8 cellular contexts compared by ENCODE assay signal in the genomic region with DNA sequence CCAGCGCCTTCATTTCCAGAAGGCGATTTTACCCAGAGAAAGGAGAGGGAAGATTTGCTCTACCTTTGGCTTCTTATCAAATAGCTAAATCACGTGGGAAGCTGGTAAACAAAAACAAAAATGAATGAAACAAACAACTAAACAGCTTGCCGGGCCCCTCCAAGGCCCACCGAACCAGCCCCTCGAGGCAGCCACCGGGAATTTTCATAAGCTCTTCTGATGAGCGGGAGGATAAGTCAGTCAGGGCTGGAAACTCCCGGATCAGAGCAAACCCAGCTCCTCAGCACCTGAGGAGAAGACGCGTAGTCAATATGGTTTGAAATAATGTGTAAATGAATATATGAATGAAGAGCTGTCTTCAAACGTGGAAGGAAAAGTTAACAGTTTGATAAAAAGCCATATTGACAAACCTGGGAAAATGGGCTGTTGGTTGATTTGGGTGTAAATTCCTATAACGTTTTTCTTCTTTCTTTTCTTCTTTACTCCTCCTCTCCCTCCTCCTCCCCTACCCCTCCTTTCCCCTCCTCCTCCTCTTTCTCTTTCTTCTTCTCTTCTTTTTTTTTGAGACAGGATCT. TPM values are rescaled to one million over a fixed set of nuclear protein-coding genes. Genes with fewer than 3 reads are reported as not detected.
DNase-seq lines count a peak whose midpoint lies in the region; ATAC-seq and TF ChIP-seq lines count a peak whose summit lies in the region.

No MANE protein-coding gene starts in this region.

- POLR2A ChIA-PET in activated CD4-positive, alpha-beta T cell treated with anti-CD3 and anti-CD28 coated beads for 36 hours (lab: Charles Lee) = interaction anchor here (0.6 to 3.6 kb wide), 7 partner anchors 10 to 1120 kb away, joined by 4 to 43 read pairs (median 5); a partner anchor contains a TSS

- H3K27ac ChIP-seq in adrenal gland (peak overlapping the region; percentile 89 to 97 (median 95)), testis (peak overlapping the region; percentile 80 to 94)

- H3K9me3 Mint-ChIP-seq in activated CD4-positive, alpha-beta T cell treated with anti-CD3 and anti-CD28 coated beads for 36 hours (ENCODE audit: low read depth) = no peaks in the 10 kb centered on the region

- no peak for ATAC-seq in activated CD4-positive, alpha-beta T cell treated with anti-CD3 and anti-CD28 coated beads for 36 hours
- no peak for ATAC-seq in GM18907 (IDR thresholded peaks at IDR 0.05; ENCODE audit: unreplicated experiment)

- peaks cover 6% of the 10 kb centered on the region for H3K36me3 Mint-ChIP-seq in activated CD4-positive, alpha-beta T cell treated with anti-CD3 and anti-CD28 coated beads for 36 hours (ENCODE audit: low read depth)

- peak overlapping the region; percentile 89 for H3K27ac Mint-ChIP-seq in activated CD4-positive, alpha-beta T cell treated with anti-CD3 and anti-CD28 coated beads for 36 hours

- H3K4me1 Mint-ChIP-seq in activated CD4-positive, alpha-beta T cell treated with anti-CD3 and anti-CD28 coated beads for 36 hours = peaks cover 30% of the 10 kb centered on the region

- no peaks in the 10 kb centered on the region for H3K36me3 ChIP-seq in adrenal gland (replicated peaks in 1 of 2)
- H3K36me3 ChIP-seq in kidney epithelial cell (ENCODE audit: control insufficient read depth, insufficient read depth, low read length) = no peaks in the 10 kb centered on the region
- H3K36me3 ChIP-seq in testis (ENCODE audit: low read depth, missing control alignments) = no peaks in the 10 kb centered on the region

- peak overlapping the region; percentile 82 for H3K4me3 Mint-ChIP-seq in activated CD4-positive, alpha-beta T cell treated with anti-CD3 and anti-CD28 coated beads for 36 hours

- H3K27me3 Mint-ChIP-seq in activated CD4-positive, alpha-beta T cell treated with anti-CD3 and anti-CD28 coated beads for 36 hours = no peaks in the 10 kb centered on the region

- DNase-seq in activated CD4-positive, alpha-beta T cell treated with anti-CD3 and anti-CD28 coated beads for 36 hours = no peak
- no peak for DNase-seq in activated CD4-positive, alpha-beta T cell treated with anti-CD3 and anti-CD28 coated beads for 1 hour
- DNase-seq in adrenal gland (peak in 1 of 7 donors; percentile 30), kidney epithelial cell (ENCODE audit: low read depth) (no peak), testis (no peak), Ammon's horn (ENCODE audit: low spot score) (no peak), NCI-H1417 treated with DMSO at 0.1 percent for 48 hours (lab: John Stamatoyannopoulos, UW) (no peak)

- peak overlapping the region; percentile 22 to 65 (median 43) for H3K4me3 ChIP-seq in adrenal gland
- peak overlapping the region; percentile 38 for H3K4me3 ChIP-seq in kidney epithelial cell (ENCODE audit: low read depth, low read length)
- H3K4me3 ChIP-seq in testis = peak overlapping the region; percentile 54 to 66

- H3K9me3 ChIP-seq in adrenal gland (replicated peaks in 1 of 3) = no peaks in the 10 kb centered on the region
- H3K9me3 ChIP-seq in testis = no peaks in the 10 kb centered on the region

- CTCF ChIA-PET in activated CD4-positive, alpha-beta T cell treated with anti-CD3 and anti-CD28 coated beads for 36 hours (lab: Charles Lee) = interaction anchor here (0.6 to 2.3 kb wide), 14 partner anchors 9 to 495 kb away, joined by 3 to 41 read pairs (median 4); a partner anchor contains a TSS

- peaks cover 7 to 8% of the 10 kb centered on the region in 2 donors for H3K4me1 ChIP-seq in adrenal gland (replicated peaks in 1 of 2)
- H3K4me1 ChIP-seq in testis = peaks cover 19% of the 10 kb centered on the region

- no peaks in the 10 kb centered on the region for H3K27me3 ChIP-seq in adrenal gland
- no peaks in the 10 kb centered on the region for H3K27me3 ChIP-seq in kidney epithelial cell (ENCODE audit: control insufficient read depth, insufficient read depth, low read length)
- H3K27me3 ChIP-seq in testis = no peaks in the 10 kb centered on the region

- intact Hi-C loops in activated CD4-positive, alpha-beta T cell treated with anti-CD3 and anti-CD28 coated beads for 36 hours (cut with DNase I, micrococcal nuclease) = loop anchor here (2.0 to 10.0 kb wide), 3 partner anchors 252 to 408 kb away; no protein-coding TSS in a partner anchor
- intact Hi-C loops in adrenal gland (cut with DNase I) (no loop called here), testis (cut with DNase I; ENCODE audit: low total_unique reads) (no loop called here)

- no peak for TF ChIP-seq POLR2A in adrenal gland (IDR thresholded peaks at IDR 0.05)
- no peak for TF ChIP-seq POLR2A in testis (IDR thresholded peaks at IDR 0.05)

- TF ChIP-seq CTCF in adrenal gland (IDR thresholded peaks at IDR 0.05) (no peak), kidney epithelial cell (IDR thresholded peaks at IDR 0.05; ENCODE audit: insufficient read depth, low read length, poor library complexity, severe bottlenecking) (no peak), testis (IDR thresholded peaks at IDR 0.05) (no peak)

- WGBS in adrenal gland, 4 donors = 15 to 19% (median 16%) methylated on average over 13 of the region's 13 CpGs
- WGBS in testis, 2 donors = 2 to 6% methylated on average over 13 of the region's 13 CpGs

RNA-seq across cellular contexts. Expression of a gene that starts 10.7 kb away (rescaled TPM):
- 1,000 to 10,000 TPM; 1,576 to 2,330 TPM for total RNA-seq in activated CD4-positive, alpha-beta T cell treated with anti-CD3 and anti-CD28 coated beads for 36 hours
- total RNA-seq in adrenal gland (1,000 to 10,000 TPM in 4 of 8 donors, 100 to 1,000 TPM in 4; 279 to 1,990 (median 1,099) TPM), kidney epithelial cell (930 and 943 TPM in 2 replicates), testis (100 to 1,000 TPM; 245 to 513 TPM)
- polyA plus RNA-seq in adrenal gland (1,000 to 10,000 TPM in 2 of 3 donors, 100 to 1,000 TPM in 1; 232 to 1,639 (median 1,096) TPM), testis (ENCODE audit: insufficient read depth, low read depth, low replicate concordance) (1,127 TPM)

RNA-seq across cellular contexts. Expression of a gene that starts 49.1 kb away (rescaled TPM):
- 10 to 100 TPM; 47.2 to 48.0 TPM for total RNA-seq in activated CD4-positive, alpha-beta T cell treated with anti-CD3 and anti-CD28 coated beads for 36 hours
- total RNA-seq in adrenal gland (1 to 10 TPM; 1.3 to 7.3 (median 2.3) TPM), kidney epithelial cell (8.6 and 12.3 TPM in 2 replicates), testis (10 to 100 TPM; 17.1 to 23.9 TPM)
- polyA plus RNA-seq in adrenal gland (1 to 10 TPM; 1.5 to 3.2 (median 3.2) TPM), testis (ENCODE audit: insufficient read depth, low read depth, low replicate concordance) (28.4 TPM)

Comparison
In these comparisons a context has a peak if more than half of its experiments do, and no peak if none do; other contexts are left out.
1. intact Hi-C loops: an anchor here in activated CD4-positive, alpha-beta T cell treated with anti-CD3 and anti-CD28 coated beads for 36 hours (2.0 to 10.0 kb wide); none called in adrenal gland and testis.